In the genomic region with DNA sequence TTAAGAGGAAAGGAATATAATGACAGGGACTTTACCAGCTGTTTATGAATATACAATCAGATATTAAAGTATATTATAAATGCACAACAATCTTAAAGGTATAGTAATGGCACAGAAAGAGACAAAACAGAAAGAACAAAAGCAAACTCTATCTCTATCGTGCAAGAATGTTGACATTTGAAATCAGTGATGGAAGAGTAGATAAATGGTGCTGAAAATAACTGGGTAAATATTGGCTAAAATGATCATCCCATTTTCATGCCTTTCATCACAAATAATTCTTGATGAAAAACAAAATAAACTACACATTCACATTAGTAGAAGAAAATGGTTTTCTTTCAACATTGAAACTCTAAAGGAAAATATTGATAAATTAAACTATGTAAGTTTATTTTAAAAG, we compare ENCODE assay signal across 28 cellular contexts.
"Had no signal": no experiment of that assay in that cellular context is flagged by ENCODE, and none has a peak within 500 bp of the region (broad histone marks: within the 10 kb centered on the region; RNA-seq: fewer than 3 reads in every experiment).

No MANE protein-coding gene starts in this region.

- H3K4me3 ChIP-seq: neural progenitor cell, ovary, psoas muscle, skin epidermis, smooth muscle cell, spleen, suprapubic skin, testis, tibial artery, transverse colon, upper lobe of left lung, vagina had no signal

- H3K36me3 ChIP-seq: neural progenitor cell, ovary, spleen, suprapubic skin, tibial artery, transverse colon, upper lobe of left lung, vagina had no signal

- H3K9ac ChIP-seq: neural progenitor cell, parathyroid adenoma had no signal

- FAIRE-seq: urothelium cell line had no signal

- H3K79me2 ChIP-seq: parathyroid adenoma had no signal

- H3K27ac ChIP-seq: neural progenitor cell, ovary, parathyroid adenoma, psoas muscle, skin epidermis, spleen, suprapubic skin, testis, tibial artery, transverse colon, upper lobe of left lung, vagina had no signal

- ATAC-seq: naive thymus-derived CD4-positive, alpha-beta T cell; natural killer cell; psoas muscle; right cardiac atrium; sciatic nerve; stimulated activated memory B cell treated with anti-CD40 and anti-IgM and Interleukin-4, amounts not matched to agents 10 μg/mL and 1 μg/mL and 100 μg/mL, for 72 hours had no signal

- DNase-seq: naive thymus-derived CD4-positive, alpha-beta T cell; natural killer cell; occipital lobe; ovary; posterior cingulate gyrus; psoas muscle; right cardiac atrium; spleen; stimulated activated CD4-positive, alpha-beta T cell treated with anti-CD3 and anti-CD28 coated beads, Interleukin-12 subunit alpha, Interleukin-12 subunit beta, amount 100 ng/mL, for 4 hours; stimulated activated CD4-positive, alpha-beta T cell treated with anti-CD3 and anti-CD28 coated beads, Interleukin-1b, Interleukin-23, amount 100 ng/mL, for 48 hours; stimulated activated CD4-positive, alpha-beta T cell treated with anti-CD3 and anti-CD28 coated beads, Interleukin-4, amount 100 ng/mL, for 1 hour; stimulated activated CD4-positive, alpha-beta T cell treated with anti-CD3 and anti-CD28 coated beads, Interleukin-4, amount 100 ng/mL, for 4 hours; stimulated activated CD8-positive, alpha-beta memory T cell treated with anti-CD3 and anti-CD28 coated beads, Interleukin-4, amount 100 ng/mL, for 48 hours; stimulated activated naive CD4-positive, alpha-beta T cell; substantia nigra; testis; tibial artery; transverse colon; upper lobe of left lung had no signal

- H3K9me3 ChIP-seq: ovary, psoas muscle, spleen, suprapubic skin, testis, tibial artery, transverse colon, upper lobe of left lung, vagina had no signal

- H3K4me2 ChIP-seq: neural progenitor cell, smooth muscle cell had no signal

- H3K27me3 ChIP-seq: neural progenitor cell, ovary, spleen, suprapubic skin, testis, tibial artery, transverse colon, upper lobe of left lung, vagina had no signal

- H3K4me1 ChIP-seq: neural progenitor cell, parathyroid adenoma, psoas muscle, suprapubic skin, testis, transverse colon, vagina had no signal

- H2AFZ ChIP-seq: neural progenitor cell, parathyroid adenoma had no signal
